ENCODE assay signal across 18 cellular contexts in the genomic region with DNA sequence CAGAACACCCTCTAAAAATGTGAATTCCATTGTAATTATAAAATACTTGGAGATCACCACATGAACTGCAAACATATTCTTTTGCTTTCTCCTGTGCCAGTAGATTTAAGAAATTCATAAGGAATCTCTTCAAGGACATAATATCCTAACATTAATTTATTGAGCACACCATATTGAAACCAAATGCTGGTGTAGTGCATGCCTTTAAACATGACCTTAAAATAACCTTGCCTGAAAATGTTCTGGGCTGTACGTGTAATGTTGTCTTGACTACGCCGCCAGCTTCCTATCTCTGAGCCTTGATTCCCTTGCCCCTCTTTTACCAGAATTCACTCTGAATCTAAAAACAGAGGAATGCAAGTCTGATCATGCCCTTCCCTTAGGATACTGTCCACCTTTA.
A peak's percentile ranks its signal among the peaks of the same experiment; 100 is the strongest.
DNase-seq lines count a peak whose midpoint lies in the region; ATAC-seq and TF ChIP-seq lines count a peak whose summit lies in the region.
"Had no signal": no experiment of that assay in that cellular context is flagged by ENCODE, and none has a peak within 500 bp of the region (broad histone marks: within the 10 kb centered on the region; RNA-seq: fewer than 3 reads in every experiment).

No MANE protein-coding gene starts in this region.

- H3K4me3 ChIP-seq in HCT116 (replicated peaks in 1 of 2; ENCODE audit: low read depth in 1 of 2, low read length in 2 of 2) = no peak overlapping the region
- H3K4me3 ChIP-seq in SK-N-SH (ENCODE audit: low read depth in 2 of 2, low read length in 1 of 2) = no peak overlapping the region
- H3K4me3 ChIP-seq in osteoblast (ENCODE audit: insufficient read depth, low read length) = no peak overlapping the region
- H3K4me3 ChIP-seq: MG63, SK-N-MC had no signal

- BruUV-seq in HCT116 (replicated peaks; lab: Mats Ljungman, UMichigan) = no TSS peak

- WGBS in SK-N-SH (ENCODE audit: low lambda C conversion rate) = 86% methylated on average over 3 of the region's 3 CpGs

- no peak overlapping the region for H3K27ac ChIP-seq in HCT116 (ENCODE audit: low read depth, low read length)
- H3K27ac ChIP-seq in SK-N-SH (ENCODE audit: low read depth in 2 of 2, low read length in 1 of 2) = peak overlapping the region in 1 of 2 experiments; percentile 76; a peak in 3 of 4 replicates
- H3K27ac ChIP-seq in osteoblast (ENCODE audit: low read depth, low read length) = no peak overlapping the region
- H3K27ac ChIP-seq: SK-N-MC had no signal

- no peak for TF ChIP-seq POLR2A in HCT116 (IDR thresholded peaks at IDR 0.05; ENCODE audit: borderline replicate concordance, extremely low read depth, insufficient read depth, insufficient read length)

- RAD21 ChIA-PET in HCT116 (lab: Charles Lee; ENCODE audit: low non-redundant PET in 1 of 2, low total read pairs in 2 of 2, uncharacterized antibody in 2 of 2, unreplicated experiment in 2 of 2) = no interaction called here

- H3K4me1 ChIP-seq in HCT116 (ENCODE audit: control insufficient read depth in 1 of 2, insufficient read depth in 2 of 2, low read length in 2 of 2) (peaks cover 6 to 31% of the 10 kb centered on the region in 2 experiments), SK-N-SH (ENCODE audit: control insufficient read depth in 1 of 2, insufficient read depth in 2 of 2, low read depth in 1 of 2, low read length in 1 of 2) (peaks cover 2% of the 10 kb centered on the region in 2 experiments; a peak in 3 of 4 replicates), osteoblast (ENCODE audit: insufficient read depth, low read length) (peaks cover 3% of the 10 kb centered on the region)

- TF ChIP-seq CTCF in HCT116 (IDR thresholded peaks at IDR 0.05 in 2 of 3, conservative IDR thresholded peaks at IDR 0.05 in 1 of 3; ENCODE audit: borderline replicate concordance in 1 of 3, insufficient read depth in 1 of 3, low read depth in 2 of 3, low read length in 2 of 3) (no peak), SK-N-SH (IDR thresholded peaks at IDR 0.05) (no peak), osteoblast (IDR thresholded peaks at IDR 0.05; ENCODE audit: extremely low read depth, low read depth, low read length) (no peak)

- intact Hi-C loops in HCT116 (cut with micrococcal nuclease) = no loop called here

- TF ChIP-seq RAD21 in HCT116 (IDR thresholded peaks at IDR 0.05; ENCODE audit: low read depth) (no peak), SK-N-SH (IDR thresholded peaks at IDR 0.05; ENCODE audit: low read length) (no peak)

- H3K36me3 ChIP-seq in HCT116 (ENCODE audit: control insufficient read depth in 1 of 2, insufficient read depth in 2 of 2, low read length in 2 of 2) (no peaks in the 10 kb centered on the region), SK-N-SH (replicated peaks in 1 of 2; ENCODE audit: control insufficient read depth in 1 of 2, insufficient read depth in 2 of 2, low read length in 1 of 2) (no peaks in the 10 kb centered on the region), osteoblast (ENCODE audit: insufficient read depth, low read length) (no peaks in the 10 kb centered on the region)
- H3K36me3 ChIP-seq: MG63 had no signal

- CTCF ChIA-PET in HCT116 (lab: Charles Lee) (no interaction called here), SK-N-SH (lab: Yijun Ruan, JAX) (no interaction called here)

- H2AFZ ChIP-seq in HCT116 (ENCODE audit: low read depth, low read length, poor library complexity, severe bottlenecking) = peak overlapping the region; percentile 55
- peak overlapping the region; percentile 66 for H2AFZ ChIP-seq in SK-N-SH (ENCODE audit: low read depth)
- H2AFZ ChIP-seq in osteoblast (ENCODE audit: low read length) = peak overlapping the region; percentile 37

- no peaks in the 10 kb centered on the region for H3K9me3 ChIP-seq in HCT116 (ENCODE audit: control insufficient read depth in 1 of 2, insufficient read depth in 1 of 2, low read depth in 1 of 2, low read length in 2 of 2)
- H3K9me3 ChIP-seq in SK-N-SH = no peaks in the 10 kb centered on the region
- no peaks in the 10 kb centered on the region for H3K9me3 ChIP-seq in osteoblast (ENCODE audit: low read depth, low read length)
- H3K9me3 ChIP-seq: MG63 had no signal

- ATAC-seq in HCT116 = no peak

- no peaks in the 10 kb centered on the region for H3F3A ChIP-seq in SK-N-SH (replicated peaks; ENCODE audit: insufficient read depth)

- no peaks in the 10 kb centered on the region for H4K20me1 ChIP-seq in HCT116 (ENCODE audit: insufficient read depth)
- no peaks in the 10 kb centered on the region for H4K20me1 ChIP-seq in SK-N-SH (ENCODE audit: insufficient read depth)
- no peaks in the 10 kb centered on the region for H4K20me1 ChIP-seq in osteoblast (ENCODE audit: insufficient read depth, low read length)

- no peak for TF ChIP-seq EP300 in SK-N-SH (IDR thresholded peaks at IDR 0.05; ENCODE audit: borderline replicate concordance in 1 of 2, low read depth in 1 of 2, low read length in 1 of 2)

- POLR2A ChIA-PET in HCT116 (lab: Charles Lee) (no interaction called here), SK-N-SH (lab: Yijun Ruan, JAX) (no interaction called here)

- H3K79me2 ChIP-seq in HCT116 (ENCODE audit: insufficient read depth, low read length) = no peaks in the 10 kb centered on the region
- H3K79me2 ChIP-seq in SK-N-SH (ENCODE audit: insufficient read depth) = no peaks in the 10 kb centered on the region
- H3K79me2 ChIP-seq in osteoblast (ENCODE audit: insufficient read depth, low read length) = no peaks in the 10 kb centered on the region

- H3K27me3 ChIP-seq in HCT116 (ENCODE audit: insufficient read depth, low read length) (no peaks in the 10 kb centered on the region), SK-N-SH (ENCODE audit: insufficient read depth) (no peaks in the 10 kb centered on the region), osteoblast (ENCODE audit: insufficient read depth, low read length) (no peaks in the 10 kb centered on the region)
- H3K27me3 ChIP-seq: MG63 had no signal

- H3K4me2 ChIP-seq in HCT116 (ENCODE audit: low read length) (no peak overlapping the region), SK-N-SH (peak overlapping the region; percentile 3; the same call in 1 of the 2 replicates), osteoblast (ENCODE audit: insufficient read depth, low read length) (no peak overlapping the region)

- H3K9me2 ChIP-seq in HCT116 (ENCODE audit: insufficient read depth) (no peaks in the 10 kb centered on the region), SK-N-SH (no peaks in the 10 kb centered on the region)

- no peak overlapping the region for H3K9ac ChIP-seq in HCT116 (ENCODE audit: low read length)
- no peak overlapping the region for H3K9ac ChIP-seq in SK-N-SH

- DNase-seq in HCT116 (ENCODE audit: low read depth, low spot score) (no peak), SK-N-SH (no peak), fibroblast of the conjunctiva (ENCODE audit: low read depth) (peak; percentile 22), osteoblast (ENCODE audit: insufficient read length, low spot score, missing footprints) (no peak), SK-N-DZ (ENCODE audit: low spot score) (no peak), hypothalamus (lab: John Stamatoyannopoulos, UW) (no peak)
- no peak for DNase-seq in stimulated activated CD4-positive, alpha-beta T cell treated with anti-CD3 and anti-CD28 coated beads, Interleukin-4, amount 100 ng/mL, for 1 hour
- DNase-seq: ACHN; H9; Karpas-422; MG63; NCI-H1092; NCI-H146; NCI-H2081; NCI-H2171 treated with DMSO at 0.1 percent for 48 hours; NK-92 treated with Interleukin-12 subunit alpha and Interleukin-12 subunit beta, amount 100 ng/mL, for 24 hours; Right ventricle myocardium superior had no signal

TF ChIP-seq in HCT116, 20 proteins besides CTCF, POLR2A, EP300 and RAD21:
- no peak for TF ChIP-seq SIN3A (IDR thresholded peaks at IDR 0.05; ENCODE audit: low read depth)
- TF ChIP-seq EGR1 (IDR thresholded peaks at IDR 0.05; ENCODE audit: low read depth) = no peak
- no peak for TF ChIP-seq FOSL1 (IDR thresholded peaks at IDR 0.05; ENCODE audit: low read depth)
- no peak for TF ChIP-seq ZFX (IDR thresholded peaks at IDR 0.05)
- TF ChIP-seq CBX3 (IDR thresholded peaks at IDR 0.05; ENCODE audit: low read depth) = no peak
- no peak for TF ChIP-seq SRF (IDR thresholded peaks at IDR 0.05; ENCODE audit: low read depth)
- no peak for TF ChIP-seq ATF3 (IDR thresholded peaks at IDR 0.05)
- TF ChIP-seq, protein P1, sequence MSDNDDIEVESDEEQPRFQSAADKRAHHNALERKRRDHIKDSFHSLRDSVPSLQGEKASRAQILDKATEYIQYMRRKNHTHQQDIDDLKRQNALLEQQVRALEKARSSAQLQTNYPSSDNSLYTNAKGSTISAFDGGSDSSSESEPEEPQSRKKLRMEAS (IDR thresholded peaks at IDR 0.05) = no peak
- no peak for TF ChIP-seq EZH2phosphoT487 (IDR thresholded peaks at IDR 0.05; ENCODE audit: borderline replicate concordance)
- TF ChIP-seq POLR2AphosphoS5 (IDR thresholded peaks at IDR 0.05; ENCODE audit: low read depth, low read length) = no peak

TF ChIP-seq in SK-N-SH, 30 proteins besides CTCF, POLR2A, EP300 and RAD21 (continues in another document):
- TF ChIP-seq SMC3 (IDR thresholded peaks at IDR 0.05; ENCODE audit: low read depth, low read length) = no peak
- TF ChIP-seq FOXM1 (IDR thresholded peaks at IDR 0.05; ENCODE audit: low read depth) = no peak
- TF ChIP-seq SIN3A (IDR thresholded peaks at IDR 0.05; ENCODE audit: borderline replicate concordance, low read depth, low read length) = no peak
- TF ChIP-seq NFIC (IDR thresholded peaks at IDR 0.05; ENCODE audit: borderline replicate concordance) = no peak
- TF ChIP-seq ELF1 (IDR thresholded peaks at IDR 0.05) = no peak
- no peak for TF ChIP-seq FOXJ3 (CRISPR knock-in tag; IDR thresholded peaks at IDR 0.05)
- no peak for TF ChIP-seq TCF12 (IDR thresholded peaks at IDR 0.05)
- TF ChIP-seq, protein P2, sequence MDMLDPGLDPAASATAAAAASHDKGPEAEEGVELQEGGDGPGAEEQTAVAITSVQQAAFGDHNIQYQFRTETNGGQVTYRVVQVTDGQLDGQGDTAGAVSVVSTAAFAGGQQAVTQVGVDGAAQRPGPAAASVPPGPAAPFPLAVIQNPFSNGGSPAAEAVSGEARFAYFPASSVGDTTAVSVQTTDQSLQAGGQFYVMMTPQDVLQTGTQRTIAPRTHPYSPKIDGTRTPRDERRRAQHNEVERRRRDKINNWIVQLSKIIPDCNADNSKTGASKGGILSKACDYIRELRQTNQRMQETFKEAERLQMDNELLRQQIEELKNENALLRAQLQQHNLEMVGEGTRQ (IDR thresholded peaks at IDR 0.05; ENCODE audit: borderline replicate concordance, low read depth, low read length) = no peak
- no peak for TF ChIP-seq JUND (IDR thresholded peaks at IDR 0.05)
- no peak for TF ChIP-seq IRF3 (IDR thresholded peaks at IDR 0.05; ENCODE audit: low read depth, low read length)
- no peak for TF ChIP-seq FOSL2 (IDR thresholded peaks at IDR 0.05; ENCODE audit: borderline replicate concordance, low read depth)
